ENCODE assay signal across 7 cellular contexts in the genomic region with DNA sequence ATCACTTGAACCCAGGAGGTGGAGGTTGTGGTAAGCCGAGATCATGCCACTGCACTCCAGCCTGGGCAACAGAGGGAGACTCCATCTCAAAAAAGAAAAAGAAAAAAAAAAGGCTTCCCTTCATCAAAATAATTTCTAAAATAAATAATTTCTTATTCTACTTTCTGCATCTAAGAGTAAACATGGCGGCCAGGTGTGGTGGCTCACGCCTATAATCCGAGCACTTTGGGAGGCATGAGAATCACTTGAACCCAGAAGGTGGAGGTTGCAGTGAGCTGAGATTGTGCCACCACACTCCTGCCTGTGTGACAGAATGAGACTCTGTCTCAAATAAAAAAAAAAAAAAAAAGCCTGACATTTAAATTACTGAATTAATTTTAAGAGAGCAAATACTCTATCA. TPM values are rescaled to one million over a fixed set of nuclear protein-coding genes. Genes with fewer than 3 reads are reported as not detected.
DNase-seq lines count a peak whose midpoint lies in the region; TF ChIP-seq lines count a peak whose summit lies in the region.
"Not testable (repeated sequence)": the region's sequence is repeated elsewhere in the genome, so short reads cannot be mapped to it uniquely, and the experiment has no call there.

No MANE protein-coding gene starts in this region.

- intact Hi-C loops in activated CD4-positive, alpha-beta T cell treated with anti-CD3 and anti-CD28 coated beads, Interleukin-2, amount 10 ng/mL, durations not matched to agents 24 days and 14 days (cut with micrococcal nuclease), result loop anchor here (5.0 kb wide), 1 partner anchor 180 kb away; no protein-coding TSS in a partner anchor

- peak overlapping the region; percentile 43 for H3K27ac Mint-ChIP-seq in activated CD4-positive, alpha-beta T cell treated with anti-CD3 and anti-CD28 coated beads, Interleukin-2, amount 10 ng/mL, durations not matched to agents 24 days and 14 days
- not testable (repeated sequence) for H3K27ac Mint-ChIP-seq in activated naive CD8-positive, alpha-beta T cell treated with anti-CD3 and anti-CD28 coated beads for 36 hours; mesothelial cell of epicardium

- H3F3A ChIP-seq in DOHH2 (ENCODE audit: control insufficient read depth, insufficient read depth), result peaks cover 18% of the 10 kb centered on the region
- H3F3A ChIP-seq in OCI-LY1 (ENCODE audit: insufficient read depth, low read length), result not testable (repeated sequence)

- TF ChIP-seq CTCF in DOHH2 (IDR thresholded peaks at IDR 0.05; ENCODE audit: low read depth, low read length, poor library complexity, severe bottlenecking); OCI-LY1 (IDR thresholded peaks at IDR 0.05; ENCODE audit: low read length); mesothelial cell of epicardium (IDR thresholded peaks at IDR 0.05; ENCODE audit: unreplicated experiment); retinal pigment epithelial cell (conservative IDR thresholded peaks at IDR 0.05; ENCODE audit: low read depth, low read length): not testable (repeated sequence)

- H2AFZ ChIP-seq in OCI-LY1 (ENCODE audit: low read length), result not testable (repeated sequence)

- H3K79me2 ChIP-seq in DOHH2 (ENCODE audit: control insufficient read depth, low read length), result peaks cover 79% of the 10 kb centered on the region
- peaks cover 80% of the 10 kb centered on the region for H3K79me2 ChIP-seq in OCI-LY1 (ENCODE audit: insufficient read depth, low read length)

- peak overlapping the region; percentile 37 for H3K4me3 Mint-ChIP-seq in activated CD4-positive, alpha-beta T cell treated with anti-CD3 and anti-CD28 coated beads, Interleukin-2, amount 10 ng/mL, durations not matched to agents 24 days and 14 days
- H3K4me3 Mint-ChIP-seq in activated naive CD8-positive, alpha-beta T cell treated with anti-CD3 and anti-CD28 coated beads for 36 hours, result peak overlapping the region; percentile 40
- peak overlapping the region; percentile 97 for H3K4me3 Mint-ChIP-seq in mesothelial cell of epicardium

- H4K20me1 ChIP-seq in DOHH2 (ENCODE audit: control insufficient read depth, insufficient read depth, low read depth, low read length); OCI-LY1 (ENCODE audit: insufficient read depth, low read length): not testable (repeated sequence)

- not testable (repeated sequence) for H3K9me2 ChIP-seq in DOHH2 (replicated peaks; ENCODE audit: control insufficient read depth, low read length); OCI-LY1 (ENCODE audit: low read depth, low read length)

- not testable (repeated sequence) for H3K9me3 ChIP-seq in DOHH2 (ENCODE audit: control insufficient read depth, insufficient read depth, low read length); OCI-LY1 (ENCODE audit: low read length); duodenal mucosa (ENCODE audit: control insufficient read depth in 1 of 2, low read length in 2 of 2)

- H3K27me3 Mint-ChIP-seq in activated CD4-positive, alpha-beta T cell treated with anti-CD3 and anti-CD28 coated beads, Interleukin-2, amount 10 ng/mL, durations not matched to agents 24 days and 14 days; activated naive CD8-positive, alpha-beta T cell treated with anti-CD3 and anti-CD28 coated beads for 36 hours; mesothelial cell of epicardium (ENCODE audit: low read depth): not testable (repeated sequence)

- peaks cover 61% of the 10 kb centered on the region for H3K4me1 ChIP-seq in DOHH2 (ENCODE audit: control insufficient read depth, low read length)
- peaks cover 62% of the 10 kb centered on the region for H3K4me1 ChIP-seq in OCI-LY1 (ENCODE audit: insufficient read depth, low read length, severe bottlenecking)
- peaks cover 29 to 44% of the 10 kb centered on the region in 2 donors for H3K4me1 ChIP-seq in duodenal mucosa (ENCODE audit: control insufficient read depth in 1 of 2, insufficient read depth in 2 of 2, low read length in 2 of 2)

- peaks cover 43% of the 10 kb centered on the region for H3K36me3 Mint-ChIP-seq in activated CD4-positive, alpha-beta T cell treated with anti-CD3 and anti-CD28 coated beads, Interleukin-2, amount 10 ng/mL, durations not matched to agents 24 days and 14 days (ENCODE audit: low read depth)
- peaks cover 33% of the 10 kb centered on the region for H3K36me3 Mint-ChIP-seq in activated naive CD8-positive, alpha-beta T cell treated with anti-CD3 and anti-CD28 coated beads for 36 hours
- H3K36me3 Mint-ChIP-seq in mesothelial cell of epicardium, result not testable (repeated sequence)

- H3K4me2 ChIP-seq in DOHH2 (ENCODE audit: low read length), result peak overlapping the region; percentile 77
- H3K4me2 ChIP-seq in OCI-LY1 (ENCODE audit: low read length), result peak overlapping the region; percentile 96

- not testable (repeated sequence) for H3K27me3 ChIP-seq in DOHH2 (ENCODE audit: control insufficient read depth, low read length); OCI-LY1 (ENCODE audit: insufficient read depth, low read length); duodenal mucosa (ENCODE audit: control insufficient read depth in 1 of 2, insufficient read depth in 2 of 2, low read length in 2 of 2)

- peaks cover 44% of the 10 kb centered on the region for H3K4me1 Mint-ChIP-seq in activated CD4-positive, alpha-beta T cell treated with anti-CD3 and anti-CD28 coated beads, Interleukin-2, amount 10 ng/mL, durations not matched to agents 24 days and 14 days
- peaks cover 59% of the 10 kb centered on the region for H3K4me1 Mint-ChIP-seq in activated naive CD8-positive, alpha-beta T cell treated with anti-CD3 and anti-CD28 coated beads for 36 hours
- H3K4me1 Mint-ChIP-seq in mesothelial cell of epicardium, result peaks cover 45% of the 10 kb centered on the region

- H3K36me3 ChIP-seq in DOHH2 (ENCODE audit: control insufficient read depth, low read length), result peaks cover 60% of the 10 kb centered on the region
- H3K36me3 ChIP-seq in OCI-LY1 (ENCODE audit: insufficient read depth, low read length), result peaks cover 65% of the 10 kb centered on the region
- not testable (repeated sequence) for H3K36me3 ChIP-seq in duodenal mucosa (ENCODE audit: control insufficient read depth in 1 of 2, insufficient read depth in 2 of 2, low read length in 2 of 2)

- not testable (repeated sequence) for H3K9me3 Mint-ChIP-seq in activated CD4-positive, alpha-beta T cell treated with anti-CD3 and anti-CD28 coated beads, Interleukin-2, amount 10 ng/mL, durations not matched to agents 24 days and 14 days; activated naive CD8-positive, alpha-beta T cell treated with anti-CD3 and anti-CD28 coated beads for 36 hours; mesothelial cell of epicardium

- H3K4me3 ChIP-seq in DOHH2 (ENCODE audit: low read length), result peak overlapping the region; percentile 84
- peak overlapping the region; percentile 86 for H3K4me3 ChIP-seq in OCI-LY1 (ENCODE audit: low read depth, low read length, poor library complexity, severe bottlenecking)
- H3K4me3 ChIP-seq in duodenal mucosa (ENCODE audit: low read depth in 1 of 2, low read length in 2 of 2), result peak overlapping the region; percentile 95 to 97
- H3K4me3 ChIP-seq in retinal pigment epithelial cell (ENCODE audit: low read length), result peak overlapping the region; percentile 94

- H3K9ac ChIP-seq in OCI-LY1 (ENCODE audit: low read length), result peak overlapping the region; percentile 93
- H3K9ac ChIP-seq in duodenal mucosa (ENCODE audit: low read depth in 1 of 2, low read length in 2 of 2), result not testable (repeated sequence)

- DNase-seq in activated CD4-positive, alpha-beta T cell treated with anti-CD3 and anti-CD28 coated beads, Interleukin-2, amount 10 ng/mL, durations not matched to agents 24 days and 14 days; activated naive CD8-positive, alpha-beta T cell treated with anti-CD3 and anti-CD28 coated beads for 36 hours; mesothelial cell of epicardium (ENCODE audit: low spot score in 2 of 2, unreplicated experiment in 2 of 2); retinal pigment epithelial cell (ENCODE audit: low read depth): not testable (repeated sequence)

- H3K27ac ChIP-seq in DOHH2 (ENCODE audit: low read depth, low read length), result peak overlapping the region; percentile 84
- H3K27ac ChIP-seq in OCI-LY1 (ENCODE audit: low read depth, low read length, poor library complexity, severe bottlenecking), result peak overlapping the region; percentile 91
- not testable (repeated sequence) for H3K27ac ChIP-seq in duodenal mucosa (ENCODE audit: low read depth, low read length)

RNA-seq across cellular contexts. Expression of gene GPCPD1, which starts 3.3 kb away (rescaled TPM):
- total RNA-seq in activated CD4-positive, alpha-beta T cell treated with anti-CD3 and anti-CD28 coated beads, Interleukin-2, amount 10 ng/mL, durations not matched to agents 24 days and 14 days, result 34.8 and 37.7 TPM in 2 replicates
- 10 to 100 TPM; 23.7 to 24.3 TPM for total RNA-seq in activated naive CD8-positive, alpha-beta T cell treated with anti-CD3 and anti-CD28 coated beads for 36 hours
- total RNA-seq in mesothelial cell of epicardium, result 87.7 to 91.5 TPM (median 90.4 TPM) in 3 replicates

Comparison
In these comparisons a context has a peak if more than half of its experiments do, and no peak if none do; other contexts are left out.
1. H3K4me3 Mint-ChIP-seq: peak in every context shown above with its lines; median percentile 97 in mesothelial cell of epicardium; 40 in activated naive CD8-positive, alpha-beta T cell treated with anti-CD3 and anti-CD28 coated beads for 36 hours; 37 in activated CD4-positive, alpha-beta T cell treated with anti-CD3 and anti-CD28 coated beads, Interleukin-2, amount 10 ng/mL, durations not matched to agents 24 days and 14 days.